In genomic region chr3:128815318-128816064, GRCh38 we compare ENCODE assay signal across 21 cellular contexts.
DNase-seq lines count a peak whose midpoint lies in the region; ATAC-seq, FAIRE-seq and TF ChIP-seq lines count a peak whose summit lies in the region.
"Had no signal": no experiment of that assay in that cellular context is flagged by ENCODE, and none has a peak within 500 bp of the region (broad histone marks: within the 10 kb centered on the region; RNA-seq: fewer than 3 reads in every experiment).

No MANE protein-coding gene starts in this region.

- FAIRE-seq in HepG2 (lab: Jason Lieb, UNC), result no peak
- no peak for FAIRE-seq in K562 (lab: Jason Lieb, UNC)
- FAIRE-seq: RCC 7860 had no signal

- H2AFZ ChIP-seq in HepG2 (ENCODE audit: low read length), result no peak overlapping the region
- no peak overlapping the region for H2AFZ ChIP-seq in K562 (ENCODE audit: low read depth, low read length)

- BruUV-seq in HepG2 (replicated peaks; lab: Mats Ljungman, UMichigan), result no TSS peak
- no TSS peak for BruUV-seq in K562 (replicated peaks; lab: Mats Ljungman, UMichigan)

- WGBS in HepG2 (ENCODE audit: low lambda C conversion rate), result 84% methylated on average over 3 of the region's 3 CpGs
- WGBS in right lobe of liver (ENCODE audit: insufficient coverage, low coverage, low lambda C conversion rate, missing lambda C conversion rate), result 73% methylated on average over 3 of the region's 3 CpGs
- 84% methylated on average over 3 of the region's 3 CpGs for WGBS in K562 (ENCODE audit: insufficient coverage, low coverage, missing lambda C conversion rate)
- WGBS in thymus, result 75% methylated on average over 3 of the region's 3 CpGs

- POLR2A ChIA-PET in HepG2 (lab: Yijun Ruan, JAX), result no interaction called here
- POLR2A ChIA-PET in K562 (lab: Yijun Ruan, JAX), result interaction anchor here (0.6 to 1.4 kb wide), 2 partner anchors 11 to 51 kb away, joined by 3 to 4 read pairs; no protein-coding TSS in a partner anchor

- in situ Hi-C loops in HepG2 (cut with HindIII; ENCODE audit: extremely low pct_ligation_motif_present, low pct_unique_long_range_greater_than_20kb), result no loop called here
- in situ Hi-C loops in K562 (cut with MboI), result no loop called here

- intact Hi-C loops in HepG2 (cut with micrococcal nuclease; ENCODE audit: unreplicated experiment) (no loop called here), right lobe of liver (cut with DNase I) (no loop called here), K562 (cut with micrococcal nuclease) (no loop called here), left lung (cut with DNase I) (no loop called here)

- DNase-seq in HepG2 (ENCODE audit: low spot score) (no peak), right lobe of liver (no peak), K562 (ENCODE audit: extremely low read depth in 1 of 4, low spot score in 3 of 4) (no peak), left lung (no peak), Kasumi-1 (lab: John Stamatoyannopoulos, UW) (no peak)
- no peak for DNase-seq in stimulated activated CD4-positive, alpha-beta T cell treated with anti-CD3 and anti-CD28 coated beads, Interleukin-4, amount 100 ng/mL, for 1 hour
- DNase-seq in stimulated activated CD4-positive, alpha-beta T cell treated with anti-CD3 and anti-CD28 coated beads, Interleukin-2, amount 100 ng/mL, for 48 hours, result no peak
- DNase-seq: activated CD4-positive, alpha-beta T cell treated with anti-CD3 and anti-CD28 coated beads, Interleukin-2, amount 50 U/mL, for 4 hours; anterior cingulate cortex; DMS79; H9; islet precursor cell; MG63; NCI-H2171; NCI-H524 treated with DMSO at 0.1 percent for 48 hours; retina; WERI-Rb-1 had no signal

- peaks cover 2% of the 10 kb centered on the region; the same call in 1 of the 2 replicates for H4K20me1 ChIP-seq in HepG2 (ENCODE audit: insufficient read depth, low read length)
- no peaks in the 10 kb centered on the region for H4K20me1 ChIP-seq in K562 (replicated peaks; ENCODE audit: control insufficient read depth, insufficient read depth, low read length)

- H3K36me3 ChIP-seq in HepG2 (replicated peaks in 1 of 2; ENCODE audit: control insufficient read depth in 1 of 2, insufficient read depth in 2 of 2, low read length in 2 of 2) (peaks cover 19 to 52% of the 10 kb centered on the region in 2 experiments), right lobe of liver (peaks cover 0 to 30% (median 8%) of the 10 kb centered on the region in 4 donors), K562 (ENCODE audit: control insufficient read depth, insufficient read depth, low read length) (peaks cover 77% of the 10 kb centered on the region), left lung (peaks cover 0 to 97% of the 10 kb centered on the region in 2 donors), thymus (ENCODE audit: control insufficient read depth, insufficient read depth) (peaks cover 30% of the 10 kb centered on the region)

- TF ChIP-seq RAD21 in HepG2 (CRISPR knock-in tag; IDR thresholded peaks at IDR 0.05) (no peak), K562 (CRISPR knock-in tag; conservative IDR thresholded peaks at IDR 0.05 in 1 of 2, IDR thresholded peaks at IDR 0.05 in 1 of 2) (no peak)

- no peak for ATAC-seq in HepG2
- no peak for ATAC-seq in right lobe of liver
- ATAC-seq in K562, result no peak
- peak; percentile 39 for ATAC-seq in left lung

- H3K27ac ChIP-seq in HepG2 (ENCODE audit: extremely low read length, insufficient read depth, low read length) (no peak overlapping the region), right lobe of liver (no peak overlapping the region), K562 (ENCODE audit: extremely low read depth, low read depth, low read length) (no peak overlapping the region), left lung (no peak overlapping the region), thymus (ENCODE audit: low read depth) (peak overlapping the region; percentile 71)
- H3K27ac ChIP-seq: WERI-Rb-1 had no signal

- no peaks in the 10 kb centered on the region for H3K9me1 ChIP-seq in K562 (ENCODE audit: control insufficient read depth, insufficient read depth, low read length)

- H3K79me2 ChIP-seq in HepG2 (ENCODE audit: insufficient read depth, low read length), result no peaks in the 10 kb centered on the region
- no peaks in the 10 kb centered on the region for H3K79me2 ChIP-seq in K562 (ENCODE audit: control insufficient read depth, insufficient read depth, low read length)

- H3K9ac ChIP-seq in HepG2 (ENCODE audit: insufficient read depth, low read depth, low read length), result no peak overlapping the region
- no peak overlapping the region for H3K9ac ChIP-seq in K562 (ENCODE audit: insufficient read depth in 1 of 2, low read depth in 2 of 2, low read length in 2 of 2)

- TF ChIP-seq CTCF in HepG2 (CRISPR knock-in tag; IDR thresholded peaks at IDR 0.05) (no peak), right lobe of liver (IDR thresholded peaks at IDR 0.05) (no peak), K562 (IDR thresholded peaks at IDR 0.05 in 2 of 3, conservative IDR thresholded peaks at IDR 0.05 in 1 of 3; ENCODE audit: insufficient read depth in 2 of 3, low read depth in 1 of 3, low read length in 3 of 3) (no peak), left lung (IDR thresholded peaks at IDR 0.05) (no peak)

- no peaks in the 10 kb centered on the region for H3K27me3 ChIP-seq in HepG2 (ENCODE audit: control insufficient read depth in 1 of 2, insufficient read depth in 2 of 2, low read length in 2 of 2)
- no peaks in the 10 kb centered on the region for H3K27me3 ChIP-seq in right lobe of liver
- H3K27me3 ChIP-seq in K562 (ENCODE audit: control insufficient read depth in 2 of 2, insufficient read depth in 2 of 2, low read length in 2 of 2), result no peaks in the 10 kb centered on the region
- H3K27me3 ChIP-seq in left lung, result no peaks in the 10 kb centered on the region
- no peaks in the 10 kb centered on the region for H3K27me3 ChIP-seq in thymus (ENCODE audit: control insufficient read depth, insufficient read depth)
- H3K27me3 ChIP-seq: MG63 had no signal

- H3K4me3 ChIP-seq in HepG2 (replicated peaks in 1 of 3; ENCODE audit: insufficient read depth in 1 of 3, low read depth in 2 of 3, low read length in 3 of 3) (no peak overlapping the region), right lobe of liver (no peak overlapping the region), K562 (no peak overlapping the region), left lung (no peak overlapping the region), thymus (ENCODE audit: low read length) (no peak overlapping the region)
- H3K4me3 ChIP-seq: MG63, SK-N-MC, thoracic aorta had no signal

- H3K4me1 ChIP-seq in HepG2 (ENCODE audit: insufficient read depth, low read length) (no peaks in the 10 kb centered on the region), right lobe of liver (no peaks in the 10 kb centered on the region), K562 (replicated peaks in 1 of 2; ENCODE audit: control insufficient read depth in 2 of 2, insufficient read depth in 2 of 2, low read length in 2 of 2) (no peaks in the 10 kb centered on the region), left lung (peaks cover 0 to 34% of the 10 kb centered on the region in 2 donors), thymus (ENCODE audit: control insufficient read depth, insufficient read depth, low read length) (peaks cover 11% of the 10 kb centered on the region)

- H3K9me3 ChIP-seq in HepG2 (ENCODE audit: low read length) (no peaks in the 10 kb centered on the region), right lobe of liver (no peaks in the 10 kb centered on the region), K562 (replicated peaks; ENCODE audit: control insufficient read depth, insufficient read depth, low read depth, low read length) (no peaks in the 10 kb centered on the region), left lung (no peaks in the 10 kb centered on the region), thymus (ENCODE audit: control insufficient read depth) (no peaks in the 10 kb centered on the region)
- H3K9me3 ChIP-seq: MG63, thoracic aorta had no signal

- no peak overlapping the region for H3K4me2 ChIP-seq in HepG2 (ENCODE audit: low read depth, low read length)
- no peak overlapping the region for H3K4me2 ChIP-seq in K562 (ENCODE audit: insufficient read depth, low read length)

- no peak for TF ChIP-seq POLR2A in HepG2 (IDR thresholded peaks at IDR 0.05; ENCODE audit: insufficient read depth in 1 of 2, low read depth in 2 of 2, low read length in 2 of 2)
- no peak for TF ChIP-seq POLR2A in right lobe of liver (IDR thresholded peaks at IDR 0.05)
- TF ChIP-seq POLR2A in K562 (conservative IDR thresholded peaks at IDR 0.05), result no peak

- TF ChIP-seq EP300 in HepG2 (IDR thresholded peaks at IDR 0.05; ENCODE audit: low read depth in 2 of 2, low read length in 2 of 2), result no peak
- no peak for TF ChIP-seq EP300 in HepG2 (CRISPR knock-in tag; IDR thresholded peaks at IDR 0.05; ENCODE audit: borderline replicate concordance)
- TF ChIP-seq EP300 in K562 (IDR thresholded peaks at IDR 0.05; ENCODE audit: low read length), result no peak

- CTCF ChIA-PET in HepG2 (lab: Yijun Ruan, JAX; ENCODE audit: low intra/inter-chr PET ratio, low total read pairs) (no interaction called here), K562 (lab: Yijun Ruan, JAX; ENCODE audit: low intra/inter-chr PET ratio) (no interaction called here)

TF ChIP-seq in HepG2, 621 proteins besides CTCF, POLR2A, EP300 and RAD21:
- TF ChIP-seq RBM22 (optimal IDR thresholded peaks at IDR 0.05; ENCODE audit: low read length) (peak; percentile 52), SKI (IDR thresholded peaks at IDR 0.05; ENCODE audit: partially characterized antibody) (peak; percentile 23), SOX13 (IDR thresholded peaks at IDR 0.05) (no peak), SOX13 (CRISPR knock-in tag; conservative IDR thresholded peaks at IDR 0.05 in 1 of 2, IDR thresholded peaks at IDR 0.05 in 1 of 2) (no peak), ZNF678 (CRISPR knock-in tag; IDR thresholded peaks at IDR 0.05) (no peak)

Comparison
In these comparisons a context has a peak if more than half of its experiments do, and no peak if none do; other contexts are left out.
1. Of the 241 proteins assayed by ChIP-seq in both HepG2 and K562: peak only in HepG2: RBM22; only in K562: ESRRA; in both: none; in neither: 239.